ENCODE assay signal across 29 cellular contexts in genomic region chr12:46380881-46381280, GRCh38.
"Had no signal": no experiment of that assay in that cellular context is flagged by ENCODE, and none has a peak within 500 bp of the region (broad histone marks: within the 10 kb centered on the region; RNA-seq: fewer than 3 reads in every experiment).

No MANE protein-coding gene starts in this region.

- H3K27ac ChIP-seq: foreskin keratinocyte, neural progenitor cell, parathyroid adenoma, psoas muscle, sigmoid colon, upper lobe of left lung had no signal

- H3K27ac Mint-ChIP-seq: activated naive CD4-positive, alpha-beta T cell treated with anti-CD3 and anti-CD28 coated beads for 36 hours; dendritic cell treated with granulocyte-macrophage colony-stimulating factor and Interleukin-4, amounts not matched to agents 40 ng/mL and 50 ng/mL, for 4 days; endodermal cell; neural progenitor cell; stimulated activated memory B cell treated with anti-CD40 and anti-IgM and Interleukin-4, amounts not matched to agents 10 μg/mL and 1 μg/mL and 100 μg/mL, for 72 hours; stimulated activated naive CD8-positive, alpha-beta T cell treated with anti-CD3 and anti-CD28 coated beads, Interleukin-15, amount 100 ng/mL, for 72 hours; T-cell had no signal

- H3K9me3 ChIP-seq: breast epithelium, psoas muscle, sigmoid colon, upper lobe of left lung had no signal

- ATAC-seq: esophagus mucosa; foreskin keratinocyte; left cardiac atrium; left ventricle myocardium superior; naive thymus-derived CD4-positive, alpha-beta T cell; psoas muscle; stimulated activated memory B cell treated with anti-CD40 and anti-IgM and Interleukin-4, amounts not matched to agents 10 μg/mL and 1 μg/mL and 100 μg/mL, for 72 hours; stimulated activated naive CD8-positive, alpha-beta T cell treated with anti-CD3 and anti-CD28 coated beads, Interleukin-15, amount 100 ng/mL, for 72 hours; T-cell had no signal

- H3K27me3 ChIP-seq: breast epithelium, foreskin keratinocyte, neural progenitor cell, sigmoid colon, upper lobe of left lung had no signal

- H3K4me3 Mint-ChIP-seq: activated naive CD4-positive, alpha-beta T cell treated with anti-CD3 and anti-CD28 coated beads for 36 hours; dendritic cell treated with granulocyte-macrophage colony-stimulating factor and Interleukin-4, amounts not matched to agents 40 ng/mL and 50 ng/mL, for 4 days; endodermal cell; neural progenitor cell; stimulated activated memory B cell treated with anti-CD40 and anti-IgM and Interleukin-4, amounts not matched to agents 10 μg/mL and 1 μg/mL and 100 μg/mL, for 72 hours; stimulated activated naive CD8-positive, alpha-beta T cell treated with anti-CD3 and anti-CD28 coated beads, Interleukin-15, amount 100 ng/mL, for 72 hours; T-cell had no signal

- H3K9ac ChIP-seq: neural progenitor cell, parathyroid adenoma had no signal

- H3K4me2 ChIP-seq: neural progenitor cell had no signal

- FAIRE-seq: keratinocyte, small intestine had no signal

- DNase-seq: activated CD4-positive, alpha-beta T cell treated with anti-CD3 and anti-CD28 coated beads for 4 hours; activated CD4-positive, alpha-beta T cell treated with anti-CD3 and anti-CD28 coated beads, Interleukin-2, amount 50 U/mL, for 4 hours; activated effector memory CD4-positive, alpha-beta T cell treated with Interleukin-2 at 50 U/mL for 16 hours; activated naive CD4-positive, alpha-beta T cell treated with anti-CD3 and anti-CD28 coated beads for 36 hours; central memory CD4-positive, alpha-beta T cell; endodermal cell; foreskin keratinocyte; glutamatergic neuron; left cardiac atrium; left ventricle myocardium superior; midbrain; naive thymus-derived CD4-positive, alpha-beta T cell; occipital lobe; psoas muscle; sigmoid colon; small intestine; stimulated activated CD4-positive, alpha-beta T cell treated with anti-CD3 and anti-CD28 coated beads, Interleukin-1b, Interleukin-23, amount 100 ng/mL, for 48 hours; stimulated activated CD4-positive, alpha-beta T cell treated with anti-CD3 and anti-CD28 coated beads, Interleukin-4, amount 100 ng/mL, for 4 hours; stimulated activated CD8-positive, alpha-beta memory T cell treated with anti-CD3 and anti-CD28 coated beads, Interleukin-4, amount 100 ng/mL, for 48 hours; stimulated activated naive CD8-positive, alpha-beta T cell treated with anti-CD3 and anti-CD28 coated beads, Interleukin-15, amount 100 ng/mL, for 72 hours; T-cell; upper lobe of left lung had no signal

- H3K36me3 Mint-ChIP-seq: neural progenitor cell; stimulated activated memory B cell treated with anti-CD40 and anti-IgM and Interleukin-4, amounts not matched to agents 10 μg/mL and 1 μg/mL and 100 μg/mL, for 72 hours; T-cell had no signal

- H2AFZ ChIP-seq: neural progenitor cell, parathyroid adenoma had no signal

- H3K79me2 ChIP-seq: parathyroid adenoma had no signal

- H3K36me3 ChIP-seq: breast epithelium, neural progenitor cell, sigmoid colon, upper lobe of left lung had no signal

- H3K27me3 Mint-ChIP-seq: naive thymus-derived CD4-positive, alpha-beta T cell; stimulated activated memory B cell treated with anti-CD40 and anti-IgM and Interleukin-4, amounts not matched to agents 10 μg/mL and 1 μg/mL and 100 μg/mL, for 72 hours; stimulated activated naive CD8-positive, alpha-beta T cell treated with anti-CD3 and anti-CD28 coated beads, Interleukin-15, amount 100 ng/mL, for 72 hours; T-cell had no signal

- H3K4me3 ChIP-seq: breast epithelium, neural progenitor cell, psoas muscle, sigmoid colon, upper lobe of left lung had no signal

- H3K9me3 Mint-ChIP-seq: activated naive CD4-positive, alpha-beta T cell treated with anti-CD3 and anti-CD28 coated beads for 36 hours; dendritic cell treated with granulocyte-macrophage colony-stimulating factor and Interleukin-4, amounts not matched to agents 40 ng/mL and 50 ng/mL, for 4 days; neural progenitor cell; stimulated activated memory B cell treated with anti-CD40 and anti-IgM and Interleukin-4, amounts not matched to agents 10 μg/mL and 1 μg/mL and 100 μg/mL, for 72 hours; T-cell had no signal
